Comparison of ENCODE assay signal across 8 cellular contexts in the genomic region with DNA sequence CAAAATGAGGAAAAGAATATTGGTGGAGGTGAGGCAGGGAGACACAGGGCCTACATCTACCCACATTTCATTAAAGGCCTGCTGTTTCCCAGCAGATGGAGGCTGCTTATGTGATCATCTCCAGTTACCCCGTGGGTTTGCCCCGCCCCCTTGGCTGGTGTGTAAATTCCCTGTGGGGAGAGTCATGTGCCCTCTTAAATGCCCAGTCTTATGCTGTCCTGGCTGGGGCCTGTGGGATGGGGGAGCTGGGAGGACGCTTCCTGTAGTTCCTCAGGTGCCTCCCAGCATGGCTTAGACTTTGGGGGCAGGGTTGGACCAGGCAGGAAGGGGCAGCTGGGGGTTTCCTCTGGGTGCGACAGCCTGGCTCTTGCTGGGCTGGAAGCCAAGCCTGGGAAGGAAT. TPM values are rescaled to one million over a fixed set of nuclear protein-coding genes. Genes with fewer than 3 reads are reported as not detected.
A peak's percentile ranks its signal among the peaks of the same experiment; 100 is the strongest.
DNase-seq lines count a peak whose midpoint lies in the region; ATAC-seq and TF ChIP-seq lines count a peak whose summit lies in the region.

No MANE protein-coding gene starts in this region.

- WGBS in transverse colon (ENCODE audit: low coverage in 1 of 2), 2 donors = 17 to 32% methylated on average over 1 to 4 of the region's 4 CpGs

- no peak overlapping the region for H3K4me3 ChIP-seq in astrocyte of the cerebellum (ENCODE audit: low read depth, low read length)
- no peak overlapping the region for H3K4me3 ChIP-seq in transverse colon

- peaks cover 2% of the 10 kb centered on the region for H3K27me3 ChIP-seq in transverse colon

- intact Hi-C loops in transverse colon (cut with DNase I; ENCODE audit: low total_unique reads) = no loop called here

- peak; percentile 97 for DNase-seq in EL
- DNase-seq in NCI-H1436 (lab: John Stamatoyannopoulos, UW) = peak; percentile 75
- peak; percentile 59 for DNase-seq in astrocyte of the cerebellum (ENCODE audit: low read depth)
- peak; percentile 99 for DNase-seq in kidney tubule cell (ENCODE audit: low spot score)
- peak; percentile 33 for DNase-seq in transverse colon
- DNase-seq in SIG-M5 (lab: John Stamatoyannopoulos, UW) = no peak

- in situ Hi-C loops in astrocyte of the cerebellum (cut with HindIII; ENCODE audit: low sequenced_read_pairs) (no loop called here), transverse colon (cut with MboI; ENCODE audit: low pct_ligation_motif_present in 1 of 4, low pct_unique_long_range_greater_than_20kb in 1 of 4, low sequenced_read_pairs in 3 of 4) (no loop called here)

- TF ChIP-seq POLR2A in transverse colon (IDR thresholded peaks at IDR 0.05) = no peak

- H3K27ac ChIP-seq in transverse colon = peak overlapping the region; percentile 9 to 53 (median 28)

- TF ChIP-seq EP300 in transverse colon (IDR thresholded peaks at IDR 0.05; ENCODE audit: low read depth) = no peak

- H3K36me3 ChIP-seq in transverse colon = no peaks in the 10 kb centered on the region

- H3K9me3 ChIP-seq in transverse colon = no peaks in the 10 kb centered on the region

- TF ChIP-seq CTCF in astrocyte of the cerebellum (IDR thresholded peaks at IDR 0.05; ENCODE audit: low read depth, low read length, missing control alignments) (no peak), transverse colon (IDR thresholded peaks at IDR 0.05) (no peak)

- peaks cover 0 to 14% (median 0%) of the 10 kb centered on the region in 4 donors for H3K4me1 ChIP-seq in transverse colon

- ATAC-seq in GM18858 (IDR thresholded peaks at IDR 0.05; ENCODE audit: unreplicated experiment) (no peak), GM18511 (IDR thresholded peaks at IDR 0.05; ENCODE audit: unreplicated experiment) (no peak)

RNA-seq across cellular contexts. Expression of a gene that starts 15.5 kb away (rescaled TPM):
- 10 to 100 TPM in 3 of 4 donors, 1 to 10 TPM in 1; 7.6 to 30.1 (median 16.5) TPM for total RNA-seq in transverse colon
